16 cellular contexts compared by ENCODE assay signal in genomic region chr6:125640441-125641150, GRCh38.
DNase-seq lines count a peak whose midpoint lies in the region; ATAC-seq and TF ChIP-seq lines count a peak whose summit lies in the region.
"Had no signal": no experiment of that assay in that cellular context is flagged by ENCODE, and none has a peak within 500 bp of the region (broad histone marks: within the 10 kb centered on the region; RNA-seq: fewer than 3 reads in every experiment).

No MANE protein-coding gene starts in this region.

- H3K27ac ChIP-seq in heart right ventricle: peak overlapping the region in 1 of 10 donors; percentile 41
- H3K27ac ChIP-seq: 22Rv1, GM23248 had no signal

- intact Hi-C loops in heart right ventricle (cut with DNase I): no loop called here

- H3K27ac Mint-ChIP-seq in activated CD4-positive, alpha-beta memory T cell treated with anti-CD3 and anti-CD28 coated beads, Interleukin-2, amount 10 ng/mL, durations not matched to agents 7 days and 5 days: no peak overlapping the region
- H3K27ac Mint-ChIP-seq in naive thymus-derived CD8-positive, alpha-beta T cell: no peak overlapping the region
- H3K27ac Mint-ChIP-seq: B cell; CD4-positive, alpha-beta T cell had no signal

- in situ Hi-C loops in ACHN (cut with HindIII; ENCODE audit: low pct_ligation_motif_present, low pct_unique_long_range_greater_than_20kb, low sequenced_read_pairs): no loop called here

- WGBS in heart right ventricle, 2 donors: 74 to 75% methylated on average over 5 of the region's 5 CpGs

- peaks cover 0 to 14% (median 6%) of the 10 kb centered on the region in 9 donors for H3K4me1 ChIP-seq in heart right ventricle

- H3K9me3 Mint-ChIP-seq in activated CD4-positive, alpha-beta memory T cell treated with anti-CD3 and anti-CD28 coated beads, Interleukin-2, amount 10 ng/mL, durations not matched to agents 7 days and 5 days: no peaks in the 10 kb centered on the region
- peaks cover 0 to 6% (median 0%) of the 10 kb centered on the region in 9 donors for H3K9me3 Mint-ChIP-seq in naive thymus-derived CD8-positive, alpha-beta T cell
- H3K9me3 Mint-ChIP-seq: CD4-positive, alpha-beta T cell had no signal

- H3K9me3 ChIP-seq in heart right ventricle: no peaks in the 10 kb centered on the region

- TF ChIP-seq CTCF in choroid plexus epithelial cell (conservative IDR thresholded peaks at IDR 0.05; ENCODE audit: low read depth, low read length) (no peak), heart right ventricle (IDR thresholded peaks at IDR 0.05) (no peak)

- no peak overlapping the region for H3K4me3 ChIP-seq in choroid plexus epithelial cell (ENCODE audit: low read depth, low read length)
- no peak overlapping the region for H3K4me3 ChIP-seq in heart right ventricle
- H3K4me3 ChIP-seq: GM12878, GM23248 had no signal

- H3K36me3 Mint-ChIP-seq in activated CD4-positive, alpha-beta memory T cell treated with anti-CD3 and anti-CD28 coated beads, Interleukin-2, amount 10 ng/mL, durations not matched to agents 7 days and 5 days (ENCODE audit: low read depth): no peaks in the 10 kb centered on the region
- H3K36me3 Mint-ChIP-seq in naive thymus-derived CD8-positive, alpha-beta T cell: no peaks in the 10 kb centered on the region

- peaks cover 3% of the 10 kb centered on the region for H3K27me3 Mint-ChIP-seq in activated CD4-positive, alpha-beta memory T cell treated with anti-CD3 and anti-CD28 coated beads, Interleukin-2, amount 10 ng/mL, durations not matched to agents 7 days and 5 days
- peaks cover 4 to 13% (median 5%) of the 10 kb centered on the region in 5 donors for H3K27me3 Mint-ChIP-seq in naive thymus-derived CD8-positive, alpha-beta T cell

- no peaks in the 10 kb centered on the region for H3K36me3 ChIP-seq in heart right ventricle

- no peaks in the 10 kb centered on the region for H3K27me3 ChIP-seq in heart right ventricle

- no peaks in the 10 kb centered on the region for H3K4me1 Mint-ChIP-seq in activated CD4-positive, alpha-beta memory T cell treated with anti-CD3 and anti-CD28 coated beads, Interleukin-2, amount 10 ng/mL, durations not matched to agents 7 days and 5 days
- no peaks in the 10 kb centered on the region for H3K4me1 Mint-ChIP-seq in naive thymus-derived CD8-positive, alpha-beta T cell
- H3K4me1 Mint-ChIP-seq: B cell had no signal

- CTCF ChIA-PET in activated CD4-positive, alpha-beta memory T cell treated with anti-CD3 and anti-CD28 coated beads, Interleukin-2, amount 10 ng/mL, durations not matched to agents 7 days and 5 days (lab: Charles Lee): interaction anchor here (0.6 kb wide), 1 partner anchor 54 kb away, joined by 4 read pairs; no protein-coding TSS in a partner anchor

- POLR2A ChIA-PET in activated CD4-positive, alpha-beta memory T cell treated with anti-CD3 and anti-CD28 coated beads, Interleukin-2, amount 10 ng/mL, durations not matched to agents 7 days and 5 days (lab: Charles Lee): no interaction called here
- POLR2A ChIA-PET in naive thymus-derived CD8-positive, alpha-beta T cell (lab: Charles Lee): no interaction called here

- ATAC-seq in heart right ventricle: no peak
- ATAC-seq in naive thymus-derived CD8-positive, alpha-beta T cell: no peak
- ATAC-seq: GM12878, HepG2 had no signal

- peak; percentile 8 for DNase-seq in NCI-H146 (lab: John Stamatoyannopoulos, UW)
- no peak for DNase-seq in NCI-H146 treated with DMSO at 0.1 percent for 48 hours (lab: John Stamatoyannopoulos, UW; ENCODE audit: unreplicated experiment)
- peak; percentile 5 for DNase-seq in choroid plexus epithelial cell (ENCODE audit: low read depth)
- peak; percentile 68 for DNase-seq in myocyte (ENCODE audit: low read depth)
- no peak for DNase-seq in activated CD4-positive, alpha-beta memory T cell treated with anti-CD3 and anti-CD28 coated beads, Interleukin-2, amount 10 ng/mL, durations not matched to agents 7 days and 5 days
- DNase-seq in heart right ventricle: no peak
- DNase-seq in ACHN: no peak
- no peak for DNase-seq in naive thymus-derived CD8-positive, alpha-beta T cell
- DNase-seq: C1 segment of cervical spinal cord; CD4-positive, alpha-beta T cell; DMS79; GM23248 had no signal

- no peak overlapping the region for H3K4me3 Mint-ChIP-seq in activated CD4-positive, alpha-beta memory T cell treated with anti-CD3 and anti-CD28 coated beads, Interleukin-2, amount 10 ng/mL, durations not matched to agents 7 days and 5 days
- H3K4me3 Mint-ChIP-seq in naive thymus-derived CD8-positive, alpha-beta T cell: no peak overlapping the region
- H3K4me3 Mint-ChIP-seq: B cell; CD4-positive, alpha-beta T cell had no signal

Comparison
In these comparisons a context has a peak if more than half of its experiments do, and no peak if none do; other contexts are left out.
1. DNase-seq: peak in NCI-H146 (single experiment), choroid plexus epithelial cell (single experiment) and myocyte (single experiment); none in NCI-H146 treated with DMSO at 0.1 percent for 48 hours (single experiment), activated CD4-positive, alpha-beta memory T cell treated with anti-CD3 and anti-CD28 coated beads, Interleukin-2, amount 10 ng/mL, durations not matched to agents 7 days and 5 days (single experiment), heart right ventricle (0 of 2), ACHN (single experiment) and naive thymus-derived CD8-positive, alpha-beta T cell (0 of 10).